Comparison of ENCODE assay signal across 8 cellular contexts in genomic region chr6:16700202-16700997, GRCh38.
DNase-seq lines count a peak whose midpoint lies in the region; ATAC-seq lines count a peak whose summit lies in the region.

No MANE protein-coding gene starts in this region.

- H3K27me3 Mint-ChIP-seq in naive B cell, result peaks cover 12 to 33% (median 13%) of the 10 kb centered on the region in 3 donors

- H3K4me1 Mint-ChIP-seq in naive B cell, result peaks cover 16 to 21% (median 17%) of the 10 kb centered on the region in 3 donors

- DNase-seq in AG20443 (ENCODE audit: low spot score) (peak; percentile 21), NAMALWA (ENCODE audit: low spot score) (peak; percentile 21), dermis blood vessel endothelial cell (peak; percentile 65), naive B cell (no peak), HCEC 1CT (no peak), NCI-H2107 (lab: John Stamatoyannopoulos, UW) (no peak)

- H3K4me3 Mint-ChIP-seq in naive B cell, result peak overlapping the region in 7 of 8 donors; percentile 30 to 87 (median 70)

- peak overlapping the region in 4 of 6 donors; percentile 13 to 65 (median 57) for H3K27ac Mint-ChIP-seq in naive B cell

- H3K9me3 Mint-ChIP-seq in naive B cell, result peaks cover 0 to 9% (median 3%) of the 10 kb centered on the region in 7 donors

- peaks cover 0 to 7% of the 10 kb centered on the region in 2 donors for H3K36me3 Mint-ChIP-seq in naive B cell

- ATAC-seq in naive B cell (ENCODE audit: low read depth in 2 of 2) (peak; percentile 34 to 53), GM21515 (IDR thresholded peaks at IDR 0.05; ENCODE audit: unreplicated experiment) (no peak), GM21526 (IDR thresholded peaks at IDR 0.05; ENCODE audit: low FRiP score, unreplicated experiment) (no peak)

Comparison
In these comparisons a context has a peak if more than half of its experiments do, and no peak if none do; other contexts are left out.
1. DNase-seq: peak in AG20443 (single experiment), NAMALWA (single experiment) and dermis blood vessel endothelial cell (single experiment); none in naive B cell (single experiment), HCEC 1CT (single experiment) and NCI-H2107 (single experiment).
2. ATAC-seq: peak in naive B cell (2 of 2); none in GM21515 (single experiment) and GM21526 (single experiment).